Comparison of ENCODE assay signal across 8 cellular contexts in genomic region chr18:68713791-68714190, GRCh38. TPM values are rescaled to one million over a fixed set of nuclear protein-coding genes. Genes with fewer than 3 reads are reported as not detected.
A peak's percentile ranks its signal among the peaks of the same experiment; 100 is the strongest.
DNase-seq lines count a peak whose midpoint lies in the region; ATAC-seq and TF ChIP-seq lines count a peak whose summit lies in the region.

No MANE protein-coding gene starts in this region.

- H3K9me3 Mint-ChIP-seq in IgD-negative memory B cell (no peaks in the 10 kb centered on the region), chondrocyte (ENCODE audit: low read depth) (no peaks in the 10 kb centered on the region)
- H3K9me3 Mint-ChIP-seq in naive thymus-derived CD4-positive, alpha-beta T cell: peaks cover 0 to 2% (median 0%) of the 10 kb centered on the region in 11 donors

- no peak for ATAC-seq in naive thymus-derived CD4-positive, alpha-beta T cell
- no peak for ATAC-seq in GM21390 (IDR thresholded peaks at IDR 0.05; ENCODE audit: unreplicated experiment)

- DNase-seq in BE2C (no peak), chondrocyte (ENCODE audit: low spot score) (no peak), glomerular visceral epithelial cell (ENCODE audit: extremely low spot score) (no peak), HK-2 (ENCODE audit: unreplicated experiment) (no peak), NOMO-1 (lab: John Stamatoyannopoulos, UW; ENCODE audit: unreplicated experiment in 2 of 2) (no peak)
- no peak for DNase-seq in naive thymus-derived CD4-positive, alpha-beta T cell

- peak overlapping the region; percentile 74 for H3K27ac ChIP-seq in naive thymus-derived CD4-positive, alpha-beta T cell (ENCODE audit: low read depth, low read length)

- CTCF ChIA-PET in naive thymus-derived CD4-positive, alpha-beta T cell (lab: Charles Lee): no interaction called here

- no peaks in the 10 kb centered on the region for H3K9me3 ChIP-seq in BE2C
- no peaks in the 10 kb centered on the region for H3K9me3 ChIP-seq in naive thymus-derived CD4-positive, alpha-beta T cell (ENCODE audit: control insufficient read depth in 2 of 3, low read length in 3 of 3)

- intact Hi-C loops in naive thymus-derived CD4-positive, alpha-beta T cell (cut with micrococcal nuclease): loop anchor here in 1 of 2 donors (10.0 kb wide), 1 partner anchor 1241 kb away; no protein-coding TSS in a partner anchor

- H3K4me1 ChIP-seq in BE2C: no peaks in the 10 kb centered on the region
- H3K4me1 ChIP-seq in naive thymus-derived CD4-positive, alpha-beta T cell (ENCODE audit: control insufficient read depth in 2 of 2, insufficient read depth in 2 of 2, low read length in 2 of 2): peaks cover 4 to 17% of the 10 kb centered on the region in 2 donors

- POLR2A ChIA-PET in naive thymus-derived CD4-positive, alpha-beta T cell (lab: Charles Lee): interaction anchor here (1.2 to 1.3 kb wide), 2 partner anchors 13 to 1492 kb away, joined by 3 to 7 read pairs; partner anchors contain the start of gene RTTN

- H3K4me3 Mint-ChIP-seq in IgD-negative memory B cell: peak overlapping the region; percentile 94 to 99 (median 98)
- peak overlapping the region; percentile 88 for H3K4me3 Mint-ChIP-seq in chondrocyte (ENCODE audit: unreplicated experiment)
- peak overlapping the region; percentile 93 to 100 (median 96) for H3K4me3 Mint-ChIP-seq in naive thymus-derived CD4-positive, alpha-beta T cell

- peak overlapping the region; percentile 81 for H3K4me3 ChIP-seq in BE2C (ENCODE audit: low read depth, low read length)
- peak overlapping the region; percentile 86 for H3K4me3 ChIP-seq in naive thymus-derived CD4-positive, alpha-beta T cell (ENCODE audit: low read length)

- H3K27me3 ChIP-seq in BE2C: no peaks in the 10 kb centered on the region
- H3K27me3 ChIP-seq in naive thymus-derived CD4-positive, alpha-beta T cell (ENCODE audit: control insufficient read depth in 2 of 2, insufficient read depth in 2 of 2, low read length in 2 of 2): no peaks in the 10 kb centered on the region

- peaks cover 6% of the 10 kb centered on the region; the same call in 1 of the 2 replicates for H3K36me3 ChIP-seq in BE2C
- peaks cover 6 to 49% (median 15%) of the 10 kb centered on the region in 3 experiments for H3K36me3 ChIP-seq in naive thymus-derived CD4-positive, alpha-beta T cell (ENCODE audit: control insufficient read depth in 2 of 3, insufficient read depth in 3 of 3, low read length in 3 of 3)

- H3K27ac Mint-ChIP-seq in IgD-negative memory B cell: peak overlapping the region; percentile 40 to 96 (median 93)
- H3K27ac Mint-ChIP-seq in chondrocyte (ENCODE audit: unreplicated experiment): peak overlapping the region; percentile 79
- H3K27ac Mint-ChIP-seq in naive thymus-derived CD4-positive, alpha-beta T cell: peak overlapping the region; percentile 88 to 96 (median 93)

- peaks cover 22 to 34% (median 32%) of the 10 kb centered on the region in 3 donors for H3K4me1 Mint-ChIP-seq in IgD-negative memory B cell
- H3K4me1 Mint-ChIP-seq in chondrocyte (ENCODE audit: low read depth): peaks cover 22% of the 10 kb centered on the region
- H3K4me1 Mint-ChIP-seq in naive thymus-derived CD4-positive, alpha-beta T cell: peaks cover 24 to 72% (median 64%) of the 10 kb centered on the region in 7 donors

- peaks cover 2% of the 10 kb centered on the region for H3K36me3 Mint-ChIP-seq in IgD-negative memory B cell
- H3K36me3 Mint-ChIP-seq in chondrocyte (ENCODE audit: low read depth): peaks cover 11% of the 10 kb centered on the region
- H3K36me3 Mint-ChIP-seq in naive thymus-derived CD4-positive, alpha-beta T cell: peaks cover 0 to 33% (median 16%) of the 10 kb centered on the region in 5 donors

- TF ChIP-seq CTCF in BE2C (IDR thresholded peaks at IDR 0.05; ENCODE audit: low read depth, low read length) (no peak), chondrocyte (IDR thresholded peaks at IDR 0.05) (no peak)

- H3K27me3 Mint-ChIP-seq in IgD-negative memory B cell: no peaks in the 10 kb centered on the region
- no peaks in the 10 kb centered on the region for H3K27me3 Mint-ChIP-seq in chondrocyte (ENCODE audit: low read depth)
- H3K27me3 Mint-ChIP-seq in naive thymus-derived CD4-positive, alpha-beta T cell: no peaks in the 10 kb centered on the region

RNA-seq across cellular contexts. Expression of gene TMX3, which starts 1.1 kb away (rescaled TPM):
- polyA plus RNA-seq in BE2C (2012; ENCODE audit: insufficient read depth, insufficient read length, low read depth): 13.8 TPM
- 13.5 TPM for polyA plus RNA-seq in IgD-negative memory B cell
- 49.6 to 71.2 TPM (median 51.2 TPM) in 3 replicates for total RNA-seq in chondrocyte
- total RNA-seq in naive thymus-derived CD4-positive, alpha-beta T cell: 10 to 100 TPM; 42.0 to 76.5 (median 63.2) TPM
- polyA plus RNA-seq in naive thymus-derived CD4-positive, alpha-beta T cell: 10 to 100 TPM; 18.7 to 20.2 TPM
